In the genomic region with DNA sequence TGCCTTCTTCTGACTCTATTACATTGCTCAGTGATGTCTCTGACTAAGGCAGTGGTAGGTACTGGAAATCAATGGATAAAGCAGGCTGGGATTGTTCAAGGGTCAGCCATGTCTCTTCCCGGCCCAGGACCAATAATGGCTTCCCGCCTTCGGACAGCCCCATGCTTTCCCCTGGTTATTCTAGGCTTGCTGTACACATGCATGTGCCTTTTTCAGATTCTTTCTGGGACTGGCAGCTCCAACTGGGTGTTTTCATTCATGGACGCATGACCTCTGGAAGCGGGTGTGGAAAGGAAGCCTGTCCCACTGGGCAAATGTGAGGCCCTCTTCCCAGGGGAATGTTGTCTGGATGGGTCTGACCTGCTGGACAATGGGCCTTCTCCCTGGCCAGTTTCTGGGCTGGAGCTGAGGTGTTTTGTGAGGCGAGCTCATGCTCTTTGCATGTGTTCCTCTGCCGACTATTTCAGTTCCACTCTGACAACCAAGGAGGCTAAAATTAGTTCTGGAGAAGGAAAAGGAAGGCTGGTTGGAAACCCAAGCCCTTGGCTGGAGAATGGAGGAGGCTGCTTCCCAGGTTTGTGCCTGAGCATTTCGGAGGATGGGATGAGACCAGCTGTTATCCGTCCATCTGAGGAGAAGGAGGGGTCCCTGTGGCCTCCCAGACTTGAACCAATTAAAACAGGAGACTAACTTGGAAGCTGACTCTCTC, we compare ENCODE assay signal across 15 cellular contexts. TPM values are rescaled to one million over a fixed set of nuclear protein-coding genes. Genes with fewer than 3 reads are reported as not detected.
A peak's percentile ranks its signal among the peaks of the same experiment; 100 is the strongest.
DNase-seq lines count a peak whose midpoint lies in the region; ATAC-seq and TF ChIP-seq lines count a peak whose summit lies in the region.
"Had no signal": no experiment of that assay in that cellular context is flagged by ENCODE, and none has a peak within 500 bp of the region (broad histone marks: within the 10 kb centered on the region; RNA-seq: fewer than 3 reads in every experiment).

No MANE protein-coding gene starts in this region.

- intact Hi-C loops in adrenal gland (cut with DNase I): no loop called here
- intact Hi-C loops in left ventricle myocardium superior (cut with micrococcal nuclease): no loop called here
- intact Hi-C loops in psoas muscle (cut with DNase I): loop anchor here in 1 of 2 donors (5.0 kb wide), 1 partner anchor 113 kb away; the partner anchor contains the start of gene XYLB
- intact Hi-C loops in left colon (cut with DNase I, micrococcal nuclease): no loop called here
- intact Hi-C loops in left lung (cut with DNase I): no loop called here

- DNase-seq in adrenal gland: no peak
- no peak for DNase-seq in left ventricle myocardium superior
- peak; percentile 49 to 82 for DNase-seq in psoas muscle
- DNase-seq in left colon: no peak
- no peak for DNase-seq in left lung
- DNase-seq: activated effector memory CD4-positive, alpha-beta T cell treated with Interleukin-2 at 50 U/mL for 16 hours; CD8-positive, alpha-beta T cell; cortex of kidney; Kasumi-1; NCI-H1417 treated with DMSO at 0.1 percent for 48 hours; NCI-H226; stimulated activated naive B cell treated with anti-CD40 and anti-IgM and Interleukin-4, amounts not matched to agents 10 μg/mL and 1 μg/mL and 100 μg/mL, for 72 hours had no signal

- TF ChIP-seq CTCF in adrenal gland (IDR thresholded peaks at IDR 0.05) (no peak), psoas muscle (IDR thresholded peaks at IDR 0.05) (no peak), left lung (IDR thresholded peaks at IDR 0.05) (no peak)

- no peaks in the 10 kb centered on the region for H3K27me3 ChIP-seq in BLaER1 treated with 17β-estradiol and CSF1 and Interleukin-3, amounts not matched to agents 10 nM and 100 nM
- H3K27me3 ChIP-seq in adrenal gland (no peaks in the 10 kb centered on the region), psoas muscle (ENCODE audit: insufficient read depth in 3 of 3, low read length in 2 of 3) (no peaks in the 10 kb centered on the region), left lung (peaks cover 0 to 9% of the 10 kb centered on the region in 2 donors)

- 68 to 80% (median 75%) methylated on average over 9 of the region's 9 CpGs for WGBS in adrenal gland, 4 donors
- 10 to 22% (median 10%) methylated on average over 9 of the region's 9 CpGs for WGBS in psoas muscle, 3 donors

- H4K20me1 ChIP-seq in BLaER1 treated with 17β-estradiol and CSF1 and Interleukin-3, amounts not matched to agents 10 nM and 100 nM: peaks cover 13 to 73% (median 55%) of the 10 kb centered on the region in 11 experiments; a peak in 21 of 22 replicates

- peaks cover 0 to 36% (median 12%) of the 10 kb centered on the region in 11 experiments; a peak in 12 of 22 replicates for H3K36me3 ChIP-seq in BLaER1 treated with 17β-estradiol and CSF1 and Interleukin-3, amounts not matched to agents 10 nM and 100 nM
- no peaks in the 10 kb centered on the region for H3K36me3 ChIP-seq in adrenal gland (replicated peaks in 1 of 2)
- H3K36me3 ChIP-seq in psoas muscle (ENCODE audit: insufficient read depth in 1 of 2, low read depth in 1 of 2): no peaks in the 10 kb centered on the region
- H3K36me3 ChIP-seq in left lung: no peaks in the 10 kb centered on the region

- no peak overlapping the region for H3K9ac ChIP-seq in BLaER1 treated with 17β-estradiol and CSF1 and Interleukin-3, amounts not matched to agents 10 nM and 100 nM

- ATAC-seq in left ventricle myocardium superior: peak; percentile 42
- peak; percentile 87 to 90 (median 88) for ATAC-seq in psoas muscle
- ATAC-seq in left colon: no peak
- ATAC-seq in left lung: no peak
- no peak for ATAC-seq in GM19463 (IDR thresholded peaks at IDR 0.05; ENCODE audit: unreplicated experiment)
- no peak for ATAC-seq in GM19455 (IDR thresholded peaks at IDR 0.05; ENCODE audit: unreplicated experiment)
- ATAC-seq: CD8-positive, alpha-beta T cell; stimulated activated naive B cell treated with anti-CD40 and anti-IgM and Interleukin-4, amounts not matched to agents 10 μg/mL and 1 μg/mL and 100 μg/mL, for 72 hours had no signal

- H3K9me3 ChIP-seq in BLaER1 treated with 17β-estradiol and CSF1 and Interleukin-3, amounts not matched to agents 10 nM and 100 nM (replicated peaks in 1 of 11): peaks cover 13 to 48% (median 33%) of the 10 kb centered on the region in 11 experiments; a peak in 20 of 22 replicates
- H3K9me3 ChIP-seq in adrenal gland (replicated peaks in 1 of 3): no peaks in the 10 kb centered on the region
- no peaks in the 10 kb centered on the region for H3K9me3 ChIP-seq in psoas muscle
- H3K9me3 ChIP-seq in left lung: no peaks in the 10 kb centered on the region

- H3K4me3 ChIP-seq in BLaER1 treated with 17β-estradiol and CSF1 and Interleukin-3, amounts not matched to agents 10 nM and 100 nM: no peak overlapping the region
- H3K4me3 ChIP-seq in adrenal gland: peak overlapping the region in 1 of 4 donors; percentile 61
- peak overlapping the region; percentile 72 for H3K4me3 ChIP-seq in psoas muscle
- H3K4me3 ChIP-seq in left lung: no peak overlapping the region

- H3K4me1 ChIP-seq in BLaER1 treated with 17β-estradiol and CSF1 and Interleukin-3, amounts not matched to agents 10 nM and 100 nM: peaks cover 25 to 54% (median 33%) of the 10 kb centered on the region in 10 experiments
- peaks cover 57 to 70% of the 10 kb centered on the region in 2 donors for H3K4me1 ChIP-seq in adrenal gland (replicated peaks in 1 of 2)
- peaks cover 78% of the 10 kb centered on the region for H3K4me1 ChIP-seq in psoas muscle
- H3K4me1 ChIP-seq in left lung: peaks cover 14 to 36% of the 10 kb centered on the region in 2 donors

- H3K27ac ChIP-seq in BLaER1 treated with 17β-estradiol and CSF1 and Interleukin-3, amounts not matched to agents 10 nM and 100 nM: no peak overlapping the region
- peak overlapping the region in 3 of 5 donors; percentile 12 to 91 (median 74) for H3K27ac ChIP-seq in adrenal gland
- H3K27ac ChIP-seq in psoas muscle: peak overlapping the region; percentile 96
- no peak overlapping the region for H3K27ac ChIP-seq in left lung

- TF ChIP-seq POLR2A in adrenal gland (IDR thresholded peaks at IDR 0.05): no peak

- peak overlapping the region; percentile 16 to 46 (median 37); a peak in 17 of 22 replicates for H3K4me2 ChIP-seq in BLaER1 treated with 17β-estradiol and CSF1 and Interleukin-3, amounts not matched to agents 10 nM and 100 nM

RNA-seq across cellular contexts. Expression of gene ACVR2B, which starts 6.8 kb away (rescaled TPM):
- 10 to 100 TPM in 6 of 8 donors, 1 to 10 TPM in 2; 3.6 to 20.2 (median 14.4) TPM for total RNA-seq in adrenal gland
- polyA plus RNA-seq in adrenal gland: 1 to 10 TPM; 1.8 to 5.1 (median 2.3) TPM
- 4.7 TPM for total RNA-seq in left ventricle myocardium superior
- 10 to 100 TPM in 1 of 4 donors, 1 to 10 TPM in 3; 3.4 to 11.9 (median 6.9) TPM for total RNA-seq in psoas muscle
- 1 to 10 TPM in 1 of 3 donors, under 1 TPM in 2; 0.59 to 1.6 (median 0.94) TPM for polyA plus RNA-seq in psoas muscle
- total RNA-seq in left colon: 1 to 10 TPM; 5.2 to 7.1 TPM
- total RNA-seq in left lung: 1 to 10 TPM; 5.2 TPM

RNA-seq across cellular contexts. Expression of gene EXOG, which starts 35.6 kb away (rescaled TPM):
- total RNA-seq in adrenal gland: 10 to 100 TPM in 7 of 8 donors, 1 to 10 TPM in 1; 5.8 to 14.3 (median 11.4) TPM
- 10 to 100 TPM in 1 of 3 donors, 1 to 10 TPM in 2; 8.3 to 13.6 (median 9.9) TPM for polyA plus RNA-seq in adrenal gland
- 27.0 TPM for total RNA-seq in left ventricle myocardium superior
- total RNA-seq in psoas muscle: 10 to 100 TPM in 1 of 4 donors, 1 to 10 TPM in 3; 2.9 to 14.5 (median 6.1) TPM
- 1 to 10 TPM; 3.2 to 5.4 (median 3.3) TPM for polyA plus RNA-seq in psoas muscle
- total RNA-seq in left colon: 1 to 10 TPM; 6.9 to 7.3 TPM
- 10 to 100 TPM; 12.8 to 14.4 TPM for total RNA-seq in left lung

Comparison
In these comparisons a context has a peak if more than half of its experiments do, and no peak if none do; other contexts are left out.
1. H3K27ac ChIP-seq: peak in adrenal gland (3 of 5) and psoas muscle (single experiment); none in BLaER1 treated with 17β-estradiol and CSF1 and Interleukin-3, amounts not matched to agents 10 nM and 100 nM (0 of 11) and left lung (0 of 2).
2. DNase-seq: peak in psoas muscle (2 of 2); none in adrenal gland (0 of 7), left ventricle myocardium superior (single experiment), left colon (0 of 2) and left lung (0 of 2).
3. ATAC-seq: peak in left ventricle myocardium superior (single experiment) and psoas muscle (4 of 4); none in left colon (single experiment), left lung (single experiment), GM19463 (single experiment) and GM19455 (single experiment).